Comparison of ENCODE assay signal across 14 cellular contexts in the genomic region with DNA sequence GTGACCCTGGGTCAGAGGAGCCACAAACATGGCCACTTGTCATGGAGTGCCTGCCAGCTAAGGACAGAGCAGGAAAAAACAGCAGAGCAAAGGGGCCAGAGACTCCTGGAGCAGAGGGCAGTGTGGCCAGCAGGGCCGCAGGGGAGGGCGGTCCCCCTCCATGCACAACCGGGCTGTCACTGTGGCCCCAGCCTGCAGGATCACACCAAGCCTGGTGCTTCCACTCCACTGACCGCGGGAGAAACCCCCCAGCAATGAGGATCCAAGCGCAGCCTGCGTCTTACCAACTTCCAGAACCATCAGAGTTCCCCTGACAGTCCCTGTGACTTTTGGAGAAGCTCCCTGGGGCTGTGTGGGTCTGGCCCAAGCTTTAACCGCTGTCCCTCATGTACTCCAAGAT.
DNase-seq lines count a peak whose midpoint lies in the region; ATAC-seq and TF ChIP-seq lines count a peak whose summit lies in the region.
"Had no signal": no experiment of that assay in that cellular context is flagged by ENCODE, and none has a peak within 500 bp of the region (broad histone marks: within the 10 kb centered on the region; RNA-seq: fewer than 3 reads in every experiment).

No MANE protein-coding gene starts in this region.

- TF ChIP-seq CTCF in chondrocyte (IDR thresholded peaks at IDR 0.05) (no peak), neural progenitor cell (IDR thresholded peaks at IDR 0.05) (no peak), BE2C (IDR thresholded peaks at IDR 0.05; ENCODE audit: low read depth, low read length) (no peak)

- no peak overlapping the region for H3K4me3 ChIP-seq in BLaER1
- no peak overlapping the region for H3K4me3 ChIP-seq in BLaER1 treated with 17β-estradiol and CSF1 and Interleukin-3, amounts not matched to agents 10 nM and 100 nM
- no peak overlapping the region for H3K4me3 ChIP-seq in neural progenitor cell
- H3K4me3 ChIP-seq in BE2C (ENCODE audit: low read depth, low read length), result no peak overlapping the region
- H3K4me3 ChIP-seq: A549, GM12878, GM23338 had no signal

- no peaks in the 10 kb centered on the region for H3K36me3 ChIP-seq in BLaER1
- H3K36me3 ChIP-seq in BLaER1 treated with 17β-estradiol and CSF1 and Interleukin-3, amounts not matched to agents 10 nM and 100 nM, result no peaks in the 10 kb centered on the region
- no peaks in the 10 kb centered on the region for H3K36me3 ChIP-seq in neural progenitor cell
- no peaks in the 10 kb centered on the region for H3K36me3 ChIP-seq in BE2C

- no peak overlapping the region for H3K27ac ChIP-seq in BLaER1
- no peak overlapping the region for H3K27ac ChIP-seq in BLaER1 treated with 17β-estradiol and CSF1 and Interleukin-3, amounts not matched to agents 10 nM and 100 nM
- H3K27ac ChIP-seq in neural progenitor cell, result no peak overlapping the region
- H3K27ac ChIP-seq: A549, KMS-11 had no signal

- H3K4me2 ChIP-seq in BLaER1 (peak overlapping the region; percentile 83; the same call in 1 of the 2 replicates), neural progenitor cell (no peak overlapping the region)
- H3K4me2 ChIP-seq in BLaER1 treated with 17β-estradiol and CSF1 and Interleukin-3, amounts not matched to agents 10 nM and 100 nM, result peak overlapping the region in 7 of 11 experiments; percentile 4 to 84 (median 29); a peak in 7 of 22 replicates
- H3K4me2 ChIP-seq: A549, GM23338, KMS-11 had no signal

- H3K4me1 Mint-ChIP-seq in chondrocyte (ENCODE audit: low read depth) (no peaks in the 10 kb centered on the region), neural progenitor cell (peaks cover 56% of the 10 kb centered on the region)

- H3K27me3 ChIP-seq in BLaER1 (peaks cover 7% of the 10 kb centered on the region), neural progenitor cell (no peaks in the 10 kb centered on the region), BE2C (no peaks in the 10 kb centered on the region)
- H3K27me3 ChIP-seq in BLaER1 treated with 17β-estradiol and CSF1 and Interleukin-3, amounts not matched to agents 10 nM and 100 nM, result peaks cover 6 to 72% (median 28%) of the 10 kb centered on the region in 11 experiments; a peak in 20 of 22 replicates

- peaks cover 52% of the 10 kb centered on the region for H3K4me1 ChIP-seq in BLaER1
- peaks cover 35 to 57% (median 52%) of the 10 kb centered on the region in 10 experiments for H3K4me1 ChIP-seq in BLaER1 treated with 17β-estradiol and CSF1 and Interleukin-3, amounts not matched to agents 10 nM and 100 nM
- H3K4me1 ChIP-seq in neural progenitor cell, result peaks cover 31% of the 10 kb centered on the region
- peaks cover 18% of the 10 kb centered on the region for H3K4me1 ChIP-seq in BE2C
- H3K4me1 ChIP-seq: A549 had no signal

- H3K36me3 Mint-ChIP-seq in chondrocyte (ENCODE audit: low read depth) (no peaks in the 10 kb centered on the region), neural progenitor cell (no peaks in the 10 kb centered on the region)
- H3K36me3 Mint-ChIP-seq: CD4-positive, alpha-beta memory T cell had no signal

- no peaks in the 10 kb centered on the region for H3K79me2 ChIP-seq in neural progenitor cell (ENCODE audit: low read depth)

- DNase-seq in chondrocyte (ENCODE audit: low spot score), result peak; percentile 72
- no peak for DNase-seq in neural progenitor cell (ENCODE audit: low spot score)
- no peak for DNase-seq in SHP77 treated with DMSO at 0.1 percent for 48 hours (lab: John Stamatoyannopoulos, UW)
- no peak for DNase-seq in BE2C
- DNase-seq: CD4-positive, alpha-beta memory T cell; H7 had no signal

- H3K4me3 Mint-ChIP-seq in chondrocyte (ENCODE audit: unreplicated experiment), result no peak overlapping the region
- H3K4me3 Mint-ChIP-seq in neural progenitor cell, result no peak overlapping the region
- H3K4me3 Mint-ChIP-seq: CD4-positive, alpha-beta memory T cell; GM23338 had no signal

- H2AFZ ChIP-seq in neural progenitor cell (replicated peaks), result no peak overlapping the region
- H2AFZ ChIP-seq: GM23338 had no signal

- H3F3A ChIP-seq in neural progenitor cell (ENCODE audit: low read depth), result peaks cover 16% of the 10 kb centered on the region

- ATAC-seq in HG02642 (IDR thresholded peaks at IDR 0.05; ENCODE audit: poor library complexity, unreplicated experiment), result no peak
- ATAC-seq: A549, GM12878, GM23338, HepG2 had no signal

- no peak overlapping the region for H3K9ac ChIP-seq in BLaER1
- no peak overlapping the region for H3K9ac ChIP-seq in BLaER1 treated with 17β-estradiol and CSF1 and Interleukin-3, amounts not matched to agents 10 nM and 100 nM
- H3K9ac ChIP-seq in neural progenitor cell, result no peak overlapping the region
- H3K9ac ChIP-seq: KMS-11 had no signal

- H3K27ac Mint-ChIP-seq in chondrocyte (ENCODE audit: unreplicated experiment) (no peak overlapping the region), neural progenitor cell (peak overlapping the region; percentile 21)
- H3K27ac Mint-ChIP-seq: CD4-positive, alpha-beta memory T cell; GM23338 had no signal

- H3K27me3 Mint-ChIP-seq in chondrocyte (ENCODE audit: low read depth), result peaks cover 5% of the 10 kb centered on the region
- peaks cover 4% of the 10 kb centered on the region for H3K27me3 Mint-ChIP-seq in neural progenitor cell (ENCODE audit: insufficient read depth, low read depth)
- H3K27me3 Mint-ChIP-seq: CD4-positive, alpha-beta memory T cell had no signal

- H3K9me3 ChIP-seq in BLaER1 (no peaks in the 10 kb centered on the region), neural progenitor cell (ENCODE audit: low read depth) (no peaks in the 10 kb centered on the region), BE2C (no peaks in the 10 kb centered on the region)
- H3K9me3 ChIP-seq in BLaER1 treated with 17β-estradiol and CSF1 and Interleukin-3, amounts not matched to agents 10 nM and 100 nM (replicated peaks in 1 of 11), result no peaks in the 10 kb centered on the region
- H3K9me3 ChIP-seq: A549 had no signal

- H3K9me3 Mint-ChIP-seq in chondrocyte (ENCODE audit: low read depth) (no peaks in the 10 kb centered on the region), neural progenitor cell (no peaks in the 10 kb centered on the region)
- H3K9me3 Mint-ChIP-seq: CD4-positive, alpha-beta memory T cell; GM23338 had no signal

- peaks cover 32% of the 10 kb centered on the region; the same call in 1 of the 2 replicates for H4K20me1 ChIP-seq in BLaER1
- H4K20me1 ChIP-seq in BLaER1 treated with 17β-estradiol and CSF1 and Interleukin-3, amounts not matched to agents 10 nM and 100 nM, result peaks cover 0 to 76% (median 0%) of the 10 kb centered on the region in 11 experiments; a peak in 11 of 22 replicates
- no peaks in the 10 kb centered on the region for H4K20me1 ChIP-seq in neural progenitor cell (ENCODE audit: low read depth)
